In genomic region chr7:44081266-44081748, GRCh38 we compare ENCODE assay signal across 1 cellular context.
TF ChIP-seq lines count a peak whose summit lies in the region.

No MANE protein-coding gene starts in this region.

TF ChIP-seq in K562, 482 proteins besides CTCF, POLR2A, EP300 and RAD21 (continued from another document and continues in another):
- TF ChIP-seq CREB3L1 (IDR thresholded peaks at IDR 0.05; ENCODE audit: borderline replicate concordance, low read depth) (peak; percentile 71; the same call in 1 of the 2 replicates), NR4A1 (CRISPR knock-in tag; IDR thresholded peaks at IDR 0.05) (no peak), NR4A1 (tag; IDR thresholded peaks at IDR 0.05) (peak; percentile 87; the same call in 1 of the 2 replicates), GTF3C2 (IDR thresholded peaks at IDR 0.05; ENCODE audit: borderline replicate concordance, extremely low read depth, insufficient read length) (no peak), CUX1 (CRISPR knock-in tag; IDR thresholded peaks at IDR 0.05) (peak; percentile 80; the same call in 1 of the 2 replicates), ZNF239 (CRISPR knock-in tag; IDR thresholded peaks at IDR 0.05) (peak; percentile 65), AFF1 (IDR thresholded peaks at IDR 0.05; ENCODE audit: low read depth in 1 of 2, partially characterized antibody in 2 of 2) (peak in 1 of 2 experiments; percentile 33), USF2 (CRISPR knock-in tag; IDR thresholded peaks at IDR 0.05) (peak; percentile 66), MAFK (IDR thresholded peaks at IDR 0.05; ENCODE audit: low read length) (0 out of 2 replicates have a peak, but pooled peaks have one; percentile 9), KLF1 (tag; IDR thresholded peaks at IDR 0.05) (no peak), ZNF197 (CRISPR knock-in tag; IDR thresholded peaks at IDR 0.05; ENCODE audit: low read depth) (peak; percentile 77; the same call in 1 of the 2 replicates), KDM1A (IDR thresholded peaks at IDR 0.05) (peak; percentile 100), GABPB2 (CRISPR knock-in tag; conservative IDR thresholded peaks at IDR 0.05) (no peak), SMAD3 (CRISPR knock-in tag; conservative IDR thresholded peaks at IDR 0.05) (0 out of 2 replicates have a peak, but pooled peaks have one; percentile 42), ZNF407 (IDR thresholded peaks at IDR 0.05; ENCODE audit: low read depth) (no peak), FOSL1 (tag; conservative IDR thresholded peaks at IDR 0.05) (peak; percentile 57), ARNT (IDR thresholded peaks at IDR 0.05) (peak; percentile 82 to 90; a peak in 3 of 4 replicates), MCM2 (IDR thresholded peaks at IDR 0.05; ENCODE audit: low read depth) (no peak), SMARCC2 (IDR thresholded peaks at IDR 0.05; ENCODE audit: low read depth) (0 out of 2 replicates have a peak, but pooled peaks have one; percentile 54), IRF9 (tag; IDR thresholded peaks at IDR 0.05) (no peak), MAZ (CRISPR knock-in tag; conservative IDR thresholded peaks at IDR 0.05 in 1 of 2, IDR thresholded peaks at IDR 0.05 in 1 of 2) (peak; percentile 19 to 57; a peak in 3 of 4 replicates), SMARCA4 (IDR thresholded peaks at IDR 0.05) (peak; percentile 87), SETDB1 (IDR thresholded peaks at IDR 0.05; ENCODE audit: low read length) (no peak)
